8 cellular contexts compared by ENCODE assay signal in the genomic region with DNA sequence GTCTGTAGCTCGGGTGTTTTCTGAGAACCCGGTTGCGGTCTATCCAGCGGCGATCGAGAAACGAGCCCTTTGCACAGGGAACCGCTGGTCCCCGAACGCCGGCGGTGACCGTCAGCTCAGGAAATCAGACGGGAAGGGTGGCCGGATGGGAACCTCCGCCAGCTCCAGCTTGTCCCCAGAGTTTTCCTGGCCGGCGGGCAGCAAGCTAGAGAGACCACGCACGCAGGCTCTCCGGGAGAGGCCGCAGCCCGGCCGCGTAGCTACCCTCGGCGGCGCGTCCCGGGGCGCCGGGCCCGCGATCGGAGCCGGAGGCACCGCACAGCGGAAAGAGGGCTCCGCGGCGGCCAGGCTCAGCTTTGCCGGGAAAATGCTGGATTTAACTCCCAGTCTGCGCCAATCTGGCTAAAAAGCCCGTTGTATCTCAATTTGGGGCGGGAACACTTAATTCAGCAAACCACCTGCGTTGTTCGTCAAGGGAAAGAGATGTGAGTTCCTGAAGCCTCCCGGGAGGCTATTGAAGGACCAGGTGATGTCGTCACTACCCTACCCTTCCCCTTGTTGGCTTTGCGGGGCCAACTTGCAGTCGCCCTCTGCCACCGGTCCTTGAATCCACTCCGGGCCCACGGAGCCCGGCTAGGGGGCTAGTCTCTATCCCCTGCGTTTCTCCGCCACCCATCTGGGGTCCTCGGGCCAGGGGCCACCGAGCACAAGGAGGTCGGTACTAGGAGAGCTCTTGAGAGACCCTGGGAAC. TPM values are rescaled to one million over a fixed set of nuclear protein-coding genes. Genes with fewer than 3 reads are reported as not detected.
DNase-seq lines count a peak whose midpoint lies in the region; ATAC-seq and TF ChIP-seq lines count a peak whose summit lies in the region.

No MANE protein-coding gene starts in this region.

- peaks cover 0 to 2% (median 0%) of the 10 kb centered on the region in 3 donors for H3K36me3 Mint-ChIP-seq in CD8-positive, alpha-beta memory T cell
- no peaks in the 10 kb centered on the region for H3K36me3 Mint-ChIP-seq in activated naive CD8-positive, alpha-beta T cell

- H3K4me3 Mint-ChIP-seq in CD8-positive, alpha-beta memory T cell: peak overlapping the region; percentile 79 to 91 (median 83)
- H3K4me3 Mint-ChIP-seq in activated naive CD8-positive, alpha-beta T cell: peak overlapping the region; percentile 89

- no peak overlapping the region for H3K27ac ChIP-seq in CD8-positive, alpha-beta memory T cell (ENCODE audit: low read depth, low read length)
- H3K27ac ChIP-seq in HL-60 (replicated peaks) (no peak overlapping the region), left ventricle myocardium inferior (replicated peaks) (peak overlapping the region; percentile 91), parathyroid adenoma (no peak overlapping the region)

- peaks cover 19% of the 10 kb centered on the region for H3K27me3 ChIP-seq in CD8-positive, alpha-beta memory T cell (ENCODE audit: insufficient read depth, low read length, poor library complexity, severe bottlenecking)
- peaks cover 45% of the 10 kb centered on the region for H3K27me3 ChIP-seq in HL-60 (ENCODE audit: insufficient read depth, poor library complexity, severe bottlenecking)
- H3K27me3 ChIP-seq in left ventricle myocardium inferior (ENCODE audit: low read depth): peaks cover 62% of the 10 kb centered on the region
- H3K27me3 ChIP-seq in parathyroid adenoma (ENCODE audit: control insufficient read depth, insufficient read depth, low read length): no peaks in the 10 kb centered on the region

- no peaks in the 10 kb centered on the region for H3K9me3 Mint-ChIP-seq in CD8-positive, alpha-beta memory T cell
- no peaks in the 10 kb centered on the region for H3K9me3 Mint-ChIP-seq in activated naive CD8-positive, alpha-beta T cell (ENCODE audit: low read depth)

- peak overlapping the region in 3 of 8 donors; percentile 14 to 77 (median 67) for H3K27ac Mint-ChIP-seq in CD8-positive, alpha-beta memory T cell
- H3K27ac Mint-ChIP-seq in activated naive CD8-positive, alpha-beta T cell: no peak overlapping the region

- peak overlapping the region; percentile 51 for H3K4me2 ChIP-seq in parathyroid adenoma (ENCODE audit: low read length)

- peak overlapping the region; percentile 82 for H2AFZ ChIP-seq in parathyroid adenoma

- H3K36me3 ChIP-seq in CD8-positive, alpha-beta memory T cell (ENCODE audit: insufficient read depth, low read length): no peaks in the 10 kb centered on the region
- H3K36me3 ChIP-seq in left ventricle myocardium inferior: no peaks in the 10 kb centered on the region
- no peaks in the 10 kb centered on the region for H3K36me3 ChIP-seq in parathyroid adenoma (ENCODE audit: control insufficient read depth, insufficient read depth, low read length)

- CTCF ChIA-PET in CD8-positive, alpha-beta memory T cell (lab: Charles Lee): interaction anchor here (1.1 to 4.0 kb wide), 7 partner anchors 8 to 372 kb away, joined by 3 to 34 read pairs (median 9); no protein-coding TSS in a partner anchor

- intact Hi-C loops in left ventricle myocardium inferior (cut with micrococcal nuclease): no loop called here

- POLR2A ChIA-PET in CD8-positive, alpha-beta memory T cell (lab: Charles Lee): interaction anchor here (0.5 to 1.0 kb wide), 3 partner anchors 46 to 328 kb away, joined by 3 to 5 read pairs (median 4); partner anchors contain the start of gene STAMBPL1

- no peaks in the 10 kb centered on the region for H3K9me3 ChIP-seq in CD8-positive, alpha-beta memory T cell (ENCODE audit: low read length)
- no peaks in the 10 kb centered on the region for H3K9me3 ChIP-seq in left ventricle myocardium inferior (replicated peaks)
- no peaks in the 10 kb centered on the region for H3K9me3 ChIP-seq in parathyroid adenoma (ENCODE audit: control insufficient read depth, low read length)

- H3K9ac ChIP-seq in parathyroid adenoma: no peak overlapping the region

- peaks cover 19% of the 10 kb centered on the region for H3K4me1 ChIP-seq in CD8-positive, alpha-beta memory T cell (ENCODE audit: insufficient read depth, low read length)
- H3K4me1 ChIP-seq in left ventricle myocardium inferior (peaks cover 29% of the 10 kb centered on the region), parathyroid adenoma (peaks cover 7% of the 10 kb centered on the region)

- TF ChIP-seq CTCF in HL-60 (IDR thresholded peaks at IDR 0.05; ENCODE audit: insufficient read depth, low read length) (no peak), left ventricle myocardium inferior (IDR thresholded peaks at IDR 0.05; ENCODE audit: borderline replicate concordance) (no peak), parathyroid adenoma (IDR thresholded peaks at IDR 0.05) (no peak)

- peak in 2 of 5 donors; percentile 17 to 23 for DNase-seq in CD8-positive, alpha-beta memory T cell
- DNase-seq in HL-60 (ENCODE audit: low read depth in 1 of 2, low spot score in 1 of 2) (no peak), left ventricle myocardium inferior (peak; percentile 62), kidney glomerular epithelial cell (lab: John Stamatoyannopoulos, UW) (no peak), activated gamma-delta T cell (lab: John Stamatoyannopoulos, UW) (no peak)

- peaks cover 10 to 17% (median 15%) of the 10 kb centered on the region in 3 donors for H3K4me1 Mint-ChIP-seq in CD8-positive, alpha-beta memory T cell
- peaks cover 16% of the 10 kb centered on the region for H3K4me1 Mint-ChIP-seq in activated naive CD8-positive, alpha-beta T cell (ENCODE audit: low read depth)

- H3K4me3 ChIP-seq in CD8-positive, alpha-beta memory T cell (ENCODE audit: low read length): peak overlapping the region; percentile 66
- H3K4me3 ChIP-seq in HL-60 (replicated peaks; ENCODE audit: insufficient read depth, low read length) (peak overlapping the region; percentile 21), left ventricle myocardium inferior (peak overlapping the region; percentile 63), parathyroid adenoma (ENCODE audit: low read depth, low read length) (peak overlapping the region; percentile 38)

- no peaks in the 10 kb centered on the region for H3K79me2 ChIP-seq in parathyroid adenoma

- H3K27me3 Mint-ChIP-seq in CD8-positive, alpha-beta memory T cell: peaks cover 19 to 48% of the 10 kb centered on the region in 2 donors
- peaks cover 24% of the 10 kb centered on the region for H3K27me3 Mint-ChIP-seq in activated naive CD8-positive, alpha-beta T cell

- no peak for ATAC-seq in GM21717 (IDR thresholded peaks at IDR 0.05; ENCODE audit: unreplicated experiment)

RNA-seq across cellular contexts. Expression of gene CH25H, which starts 0.9 kb away (rescaled TPM):
- not detected for total RNA-seq in CD8-positive, alpha-beta memory T cell
- polyA plus RNA-seq in CD8-positive, alpha-beta memory T cell: 0.24 TPM
- total RNA-seq in left ventricle myocardium inferior: 0.30 TPM

RNA-seq across cellular contexts. Expression of gene LIPA, which starts 43.6 kb away (rescaled TPM):
- total RNA-seq in CD8-positive, alpha-beta memory T cell: 10 to 100 TPM; 22.9 to 23.9 TPM
- polyA plus RNA-seq in CD8-positive, alpha-beta memory T cell: 98.0 TPM
- total RNA-seq in left ventricle myocardium inferior: 12.8 TPM
